ENCODE assay signal across 1 cellular context in the genomic region with DNA sequence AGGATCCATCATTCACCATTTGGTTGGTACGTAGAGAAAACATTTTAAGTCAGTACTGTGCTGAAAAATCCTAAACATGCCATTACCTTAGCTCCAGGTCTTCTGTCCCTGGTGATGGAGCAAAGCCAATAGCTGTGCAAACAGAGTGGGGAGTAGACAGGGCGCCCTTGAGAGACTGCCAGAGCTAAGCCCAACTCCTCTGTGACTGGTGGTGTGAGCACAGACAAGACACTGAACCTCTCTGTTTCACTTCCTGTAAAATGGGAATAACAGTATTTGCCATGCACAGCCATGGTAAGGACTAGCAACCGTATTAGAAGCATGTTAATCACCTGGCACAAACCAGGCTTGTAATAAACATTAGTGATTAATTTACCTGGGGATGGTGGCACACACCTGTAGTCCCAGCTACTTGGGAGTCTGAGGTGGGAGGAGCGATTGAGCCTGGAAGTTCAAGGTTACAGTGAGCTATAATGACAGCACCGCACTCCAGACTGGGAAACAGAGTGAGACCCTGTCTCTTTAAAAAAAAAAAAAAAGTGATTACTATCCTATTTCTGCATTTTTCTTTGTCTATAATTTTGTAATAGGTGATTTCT.
TF ChIP-seq lines count a peak whose summit lies in the region.

No MANE protein-coding gene starts in this region.

TF ChIP-seq in WTC11, 78 proteins besides CTCF, POLR2A, EP300 and RAD21 (continued from another document):
- TF ChIP-seq, protein P1, sequence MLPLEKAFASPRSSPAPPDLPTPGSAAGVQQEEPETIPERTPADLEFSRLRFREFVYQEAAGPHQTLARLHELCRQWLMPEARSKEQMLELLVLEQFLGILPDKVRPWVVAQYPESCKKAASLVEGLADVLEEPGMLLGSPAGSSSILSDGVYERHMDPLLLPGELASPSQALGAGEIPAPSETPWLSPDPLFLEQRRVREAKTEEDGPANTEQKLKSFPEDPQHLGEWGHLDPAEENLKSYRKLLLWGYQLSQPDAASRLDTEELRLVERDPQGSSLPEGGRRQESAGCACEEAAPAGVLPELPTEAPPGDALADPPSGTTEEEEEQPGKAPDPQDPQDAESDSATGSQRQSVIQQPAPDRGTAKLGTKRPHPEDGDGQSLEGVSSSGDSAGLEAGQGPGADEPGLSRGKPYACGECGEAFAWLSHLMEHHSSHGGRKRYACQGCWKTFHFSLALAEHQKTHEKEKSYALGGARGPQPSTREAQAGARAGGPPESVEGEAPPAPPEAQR (CRISPR knock-in tag; IDR thresholded peaks at IDR 0.05) = no peak
- TF ChIP-seq TCF7 (CRISPR knock-in tag; IDR thresholded peaks at IDR 0.05; ENCODE audit: low read depth) (no peak), ZNF423 (CRISPR knock-in tag; IDR thresholded peaks at IDR 0.05) (no peak), CBFB (CRISPR knock-in tag; IDR thresholded peaks at IDR 0.05; ENCODE audit: low read depth) (no peak)
- TF ChIP-seq, protein P2, sequence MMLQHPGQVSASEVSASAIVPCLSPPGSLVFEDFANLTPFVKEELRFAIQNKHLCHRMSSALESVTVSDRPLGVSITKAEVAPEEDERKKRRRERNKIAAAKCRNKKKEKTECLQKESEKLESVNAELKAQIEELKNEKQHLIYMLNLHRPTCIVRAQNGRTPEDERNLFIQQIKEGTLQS (CRISPR knock-in tag; conservative IDR thresholded peaks at IDR 0.05) = no peak
